In the genomic region with DNA sequence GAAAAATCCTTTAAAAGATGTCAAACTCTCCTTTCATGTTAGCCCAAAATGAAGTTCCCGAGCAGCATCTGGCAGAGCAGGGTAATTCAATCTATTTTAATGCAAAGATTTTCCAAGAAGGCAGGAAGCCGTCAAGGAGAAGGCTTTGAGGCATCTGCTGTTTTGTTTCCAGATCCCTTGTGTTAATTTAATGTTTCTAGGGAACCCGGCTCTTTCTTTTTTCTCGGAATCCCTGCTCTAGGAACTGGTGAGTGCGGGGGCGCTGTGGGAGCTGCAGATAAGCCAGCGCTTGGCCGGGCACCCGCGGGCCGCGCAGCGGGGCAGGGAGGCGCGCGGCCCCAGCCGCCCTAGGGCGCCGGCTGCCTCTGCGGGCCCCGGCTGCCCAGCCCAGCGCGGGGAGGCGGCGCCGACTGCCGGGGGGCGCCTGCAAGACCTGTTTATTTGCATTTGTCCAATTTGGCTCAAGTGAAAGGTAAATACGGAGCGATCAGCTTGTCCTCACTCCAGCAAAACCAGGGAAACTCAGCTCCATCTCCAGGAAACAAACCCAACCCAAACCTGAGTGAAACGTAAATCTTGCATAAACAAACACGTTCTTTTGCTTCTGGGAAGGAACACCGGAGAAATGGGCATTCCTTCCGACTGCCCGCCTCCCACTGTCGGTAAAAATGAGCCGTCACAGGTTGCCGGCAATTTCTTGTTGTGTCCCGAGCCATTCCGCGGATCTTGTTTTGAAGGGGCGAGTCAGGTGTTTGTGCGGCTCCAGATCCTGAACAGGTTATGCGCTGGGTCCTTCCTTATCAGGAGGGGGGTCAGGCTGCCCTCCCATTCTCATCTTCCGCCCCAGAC, we compare ENCODE assay signal across 1 cellular context.
TF ChIP-seq lines count a peak whose summit lies in the region.

No MANE protein-coding gene starts in this region.

TF ChIP-seq in K562, 482 proteins besides CTCF, POLR2A, EP300 and RAD21 (continued from another document and continues in another):
- TF ChIP-seq NBN (IDR thresholded peaks at IDR 0.05; ENCODE audit: low read depth) (no peak), PRDM10 (IDR thresholded peaks at IDR 0.05; ENCODE audit: partially characterized antibody) (no peak), HCFC1 (IDR thresholded peaks at IDR 0.05; ENCODE audit: low read depth, low read length) (no peak), ZC3H4 (CRISPR knock-in tag; IDR thresholded peaks at IDR 0.05; ENCODE audit: borderline replicate concordance) (no peak), JUN (IDR thresholded peaks at IDR 0.05; ENCODE audit: borderline replicate concordance, low read depth, low read length) (no peak), JUN (CRISPR knock-in tag; IDR thresholded peaks at IDR 0.05; ENCODE audit: borderline replicate concordance) (no peak), STAT5B (CRISPR knock-in tag; IDR thresholded peaks at IDR 0.05) (no peak), ZNF707 (CRISPR knock-in tag; conservative IDR thresholded peaks at IDR 0.05) (no peak), WHSC1 (IDR thresholded peaks at IDR 0.05; ENCODE audit: low read length) (no peak), ZNF586 (CRISPR knock-in tag; conservative IDR thresholded peaks at IDR 0.05) (no peak), TAL1 (IDR thresholded peaks at IDR 0.05) (peak; percentile 43; the same call in 1 of the 2 replicates), DPF2 (IDR thresholded peaks at IDR 0.05) (peak; percentile 65; the same call in 1 of the 2 replicates), ZNF12 (CRISPR knock-in tag; IDR thresholded peaks at IDR 0.05) (no peak), ASH1L (IDR thresholded peaks at IDR 0.05; ENCODE audit: borderline replicate concordance, low read depth, partially characterized antibody) (no peak), ZNF511 (CRISPR knock-in tag; IDR thresholded peaks at IDR 0.05) (no peak), ZNF444 (CRISPR knock-in tag; IDR thresholded peaks at IDR 0.05) (no peak), NR3C1 (CRISPR knock-in tag; IDR thresholded peaks at IDR 0.05) (no peak), ZSCAN32 (CRISPR knock-in tag; IDR thresholded peaks at IDR 0.05) (no peak), MAFK (IDR thresholded peaks at IDR 0.05; ENCODE audit: low read length) (no peak), ZNF143 (CRISPR knock-in tag; IDR thresholded peaks at IDR 0.05) (no peak), BRF1 (IDR thresholded peaks at IDR 0.05; ENCODE audit: borderline replicate concordance, extremely low read depth, insufficient read length) (no peak), ZNF212 (CRISPR knock-in tag; IDR thresholded peaks at IDR 0.05) (no peak), CBFB (CRISPR knock-in tag; IDR thresholded peaks at IDR 0.05) (no peak), EZH2 (IDR thresholded peaks at IDR 0.05; ENCODE audit: borderline replicate concordance, low read depth, low read length) (no peak), ZNF395 (CRISPR knock-in tag; IDR thresholded peaks at IDR 0.05) (0 out of 2 replicates have a peak, but pooled peaks have one; percentile 47), SRSF1 (IDR thresholded peaks at IDR 0.05; ENCODE audit: low read depth, low read length) (no peak), BCOR (IDR thresholded peaks at IDR 0.05) (0 out of 2 replicates have a peak, but pooled peaks have one; percentile 41), COPS2 (conservative IDR thresholded peaks at IDR 0.05) (no peak), KAT2B (IDR thresholded peaks at IDR 0.05; ENCODE audit: low read depth, low read length) (no peak), MIER1 (IDR thresholded peaks at IDR 0.05; ENCODE audit: low read depth) (no peak), GATA2 (CRISPR knock-in tag; IDR thresholded peaks at IDR 0.05) (no peak), TAF1 (IDR thresholded peaks at IDR 0.05; ENCODE audit: control insufficient read depth, extremely low read depth, insufficient read depth, low read length, severe bottlenecking) (peak; percentile 54), ZNF449 (CRISPR knock-in tag; IDR thresholded peaks at IDR 0.05) (no peak; the same call in 1 of the 2 replicates), ZNF274 (IDR thresholded peaks at IDR 0.05; ENCODE audit: borderline replicate concordance, low read depth, low read length) (no peak), NR0B1 (IDR thresholded peaks at IDR 0.05; ENCODE audit: partially characterized antibody) (no peak), IRF2 (CRISPR knock-in tag; IDR thresholded peaks at IDR 0.05) (no peak), TEAD1 (CRISPR knock-in tag; IDR thresholded peaks at IDR 0.05) (no peak), NUFIP1 (IDR thresholded peaks at IDR 0.05; ENCODE audit: partially characterized antibody) (peak; percentile 31), ZNF217 (CRISPR knock-in tag; IDR thresholded peaks at IDR 0.05) (no peak), SIN3A (IDR thresholded peaks at IDR 0.05; ENCODE audit: borderline replicate concordance in 2 of 2, control insufficient read depth in 1 of 2, low read depth in 2 of 2, low read length in 2 of 2) (0 out of 4 replicates have a peak, but pooled peaks of 1 of the 2 experiments have one; percentile 34), EGR1 (conservative IDR thresholded peaks at IDR 0.05) (peak; percentile 97), TOE1 (IDR thresholded peaks at IDR 0.05; ENCODE audit: borderline replicate concordance) (no peak), TOE1 (CRISPR knock-in tag; IDR thresholded peaks at IDR 0.05; ENCODE audit: borderline replicate concordance, low read depth) (no peak), CBFA2T2 (conservative IDR thresholded peaks at IDR 0.05) (peak; percentile 72), ZNF584 (CRISPR knock-in tag; IDR thresholded peaks at IDR 0.05; ENCODE audit: low read depth) (peak; percentile 3; the same call in 1 of the 2 replicates), TCFL5 (CRISPR knock-in tag; conservative IDR thresholded peaks at IDR 0.05) (no peak), ZEB2 (IDR thresholded peaks at IDR 0.05) (peak; percentile 68; the same call in 1 of the 2 replicates)
- TF ChIP-seq, protein P1, sequence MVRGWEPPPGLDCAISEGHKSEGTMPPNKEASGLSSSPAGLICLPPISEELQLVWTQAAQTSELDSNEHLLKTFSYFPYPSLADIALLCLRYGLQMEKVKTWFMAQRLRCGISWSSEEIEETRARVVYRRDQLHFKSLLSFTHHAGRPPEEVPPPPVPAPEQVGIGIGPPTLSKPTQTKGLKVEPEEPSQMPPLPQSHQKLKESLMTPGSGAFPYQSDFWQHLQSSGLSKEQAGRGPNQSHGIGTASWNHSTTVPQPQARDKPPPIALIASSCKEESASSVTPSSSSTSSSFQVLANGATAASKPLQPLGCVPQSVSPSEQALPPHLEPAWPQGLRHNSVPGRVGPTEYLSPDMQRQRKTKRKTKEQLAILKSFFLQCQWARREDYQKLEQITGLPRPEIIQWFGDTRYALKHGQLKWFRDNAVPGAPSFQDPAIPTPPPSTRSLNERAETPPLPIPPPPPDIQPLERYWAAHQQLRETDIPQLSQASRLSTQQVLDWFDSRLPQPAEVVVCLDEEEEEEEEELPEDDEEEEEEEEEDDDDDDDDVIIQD (CRISPR knock-in tag; IDR thresholded peaks at IDR 0.05) = no peak
- TF ChIP-seq, protein P2, sequence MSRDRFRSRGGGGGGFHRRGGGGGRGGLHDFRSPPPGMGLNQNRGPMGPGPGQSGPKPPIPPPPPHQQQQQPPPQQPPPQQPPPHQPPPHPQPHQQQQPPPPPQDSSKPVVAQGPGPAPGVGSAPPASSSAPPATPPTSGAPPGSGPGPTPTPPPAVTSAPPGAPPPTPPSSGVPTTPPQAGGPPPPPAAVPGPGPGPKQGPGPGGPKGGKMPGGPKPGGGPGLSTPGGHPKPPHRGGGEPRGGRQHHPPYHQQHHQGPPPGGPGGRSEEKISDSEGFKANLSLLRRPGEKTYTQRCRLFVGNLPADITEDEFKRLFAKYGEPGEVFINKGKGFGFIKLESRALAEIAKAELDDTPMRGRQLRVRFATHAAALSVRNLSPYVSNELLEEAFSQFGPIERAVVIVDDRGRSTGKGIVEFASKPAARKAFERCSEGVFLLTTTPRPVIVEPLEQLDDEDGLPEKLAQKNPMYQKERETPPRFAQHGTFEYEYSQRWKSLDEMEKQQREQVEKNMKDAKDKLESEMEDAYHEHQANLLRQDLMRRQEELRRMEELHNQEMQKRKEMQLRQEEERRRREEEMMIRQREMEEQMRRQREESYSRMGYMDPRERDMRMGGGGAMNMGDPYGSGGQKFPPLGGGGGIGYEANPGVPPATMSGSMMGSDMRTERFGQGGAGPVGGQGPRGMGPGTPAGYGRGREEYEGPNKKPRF (IDR thresholded peaks at IDR 0.05; ENCODE audit: low read depth, low read length) = no peak
- TF ChIP-seq, protein P3, sequence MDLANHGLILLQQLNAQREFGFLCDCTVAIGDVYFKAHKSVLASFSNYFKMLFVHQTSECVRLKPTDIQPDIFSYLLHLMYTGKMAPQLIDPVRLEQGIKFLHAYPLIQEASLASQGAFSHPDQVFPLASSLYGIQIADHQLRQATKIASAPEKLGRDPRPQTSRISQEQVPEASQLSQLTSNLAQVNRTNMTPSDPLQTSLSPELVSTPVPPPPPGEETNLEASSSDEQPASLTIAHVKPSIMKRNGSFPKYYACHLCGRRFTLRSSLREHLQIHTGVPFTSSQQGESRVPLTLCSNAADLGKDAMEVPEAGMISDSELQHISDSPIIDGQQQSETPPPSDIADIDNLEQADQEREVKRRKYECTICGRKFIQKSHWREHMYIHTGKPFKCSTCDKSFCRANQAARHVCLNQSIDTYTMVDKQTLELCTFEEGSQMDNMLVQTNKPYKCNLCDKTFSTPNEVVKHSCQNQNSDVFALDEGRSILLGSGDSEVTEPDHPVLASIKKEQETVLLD (IDR thresholded peaks at IDR 0.05) = no peak
- TF ChIP-seq, protein P4, sequence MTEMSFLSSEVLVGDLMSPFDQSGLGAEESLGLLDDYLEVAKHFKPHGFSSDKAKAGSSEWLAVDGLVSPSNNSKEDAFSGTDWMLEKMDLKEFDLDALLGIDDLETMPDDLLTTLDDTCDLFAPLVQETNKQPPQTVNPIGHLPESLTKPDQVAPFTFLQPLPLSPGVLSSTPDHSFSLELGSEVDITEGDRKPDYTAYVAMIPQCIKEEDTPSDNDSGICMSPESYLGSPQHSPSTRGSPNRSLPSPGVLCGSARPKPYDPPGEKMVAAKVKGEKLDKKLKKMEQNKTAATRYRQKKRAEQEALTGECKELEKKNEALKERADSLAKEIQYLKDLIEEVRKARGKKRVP (CRISPR knock-in tag; IDR thresholded peaks at IDR 0.05) = no peak
